ENCODE assay signal across 11 cellular contexts in genomic region chr2:28358668-28359201, GRCh38. TPM values are rescaled to one million over a fixed set of nuclear protein-coding genes. Genes with fewer than 3 reads are reported as not detected.
A peak's percentile ranks its signal among the peaks of the same experiment; 100 is the strongest.
DNase-seq lines count a peak whose midpoint lies in the region; ATAC-seq and TF ChIP-seq lines count a peak whose summit lies in the region.
"Had no signal": no experiment of that assay in that cellular context is flagged by ENCODE, and none has a peak within 500 bp of the region (broad histone marks: within the 10 kb centered on the region; RNA-seq: fewer than 3 reads in every experiment).

No MANE protein-coding gene starts in this region.

- H4K20me1 ChIP-seq in mammary epithelial cell (ENCODE audit: insufficient read depth, low read length), result no peaks in the 10 kb centered on the region
- no peaks in the 10 kb centered on the region for H4K20me1 ChIP-seq in PC-3 (ENCODE audit: low read length)

- in situ Hi-C loops in mammary epithelial cell (cut with MboI; ENCODE audit: low sequenced_read_pairs in 2 of 2), result no loop called here

- H3K9me2 ChIP-seq in PC-3 (replicated peaks; ENCODE audit: low read length), result no peaks in the 10 kb centered on the region

- 89% methylated on average over 4 of the region's 7 CpGs for WGBS in mammary epithelial cell (ENCODE audit: low coverage, missing lambda C conversion rate)

- H2AFZ ChIP-seq in mammary epithelial cell (ENCODE audit: low read depth, low read length) (no peak overlapping the region), PC-3 (ENCODE audit: low read length) (no peak overlapping the region)

- ATAC-seq in PC-3 (no peak), upper lobe of right lung (no peak), GM21367 (IDR thresholded peaks at IDR 0.05; ENCODE audit: unreplicated experiment) (no peak)
- no peak for ATAC-seq in effector memory CD8-positive, alpha-beta T cell (replicated peaks)

- H3K4me3 Mint-ChIP-seq in MCF 10A (ENCODE audit: unreplicated experiment), result no peak overlapping the region
- H3K4me3 Mint-ChIP-seq in effector memory CD8-positive, alpha-beta T cell, result peak overlapping the region; percentile 71 to 74

- peak overlapping the region; percentile 47 for H3K27ac Mint-ChIP-seq in MCF 10A (ENCODE audit: low read depth, unreplicated experiment)
- peak overlapping the region; percentile 94 to 97 for H3K27ac Mint-ChIP-seq in effector memory CD8-positive, alpha-beta T cell

- H3K4me2 ChIP-seq in mammary epithelial cell (ENCODE audit: insufficient read depth, low read depth, low read length) (no peak overlapping the region), PC-3 (ENCODE audit: low read length) (peak overlapping the region; percentile 12)

- H3K9ac ChIP-seq in mammary epithelial cell (ENCODE audit: insufficient read depth, low read length) (no peak overlapping the region), PC-3 (ENCODE audit: low read length) (peak overlapping the region; percentile 56; the same call in 1 of the 2 replicates)

- no peaks in the 10 kb centered on the region for H3K27me3 ChIP-seq in mammary epithelial cell (ENCODE audit: insufficient read depth, low read length)
- H3K27me3 ChIP-seq in PC-3 (ENCODE audit: low read length), result no peaks in the 10 kb centered on the region
- no peaks in the 10 kb centered on the region for H3K27me3 ChIP-seq in upper lobe of right lung
- H3K27me3 ChIP-seq in dorsolateral prefrontal cortex, result no peaks in the 10 kb centered on the region
- H3K27me3 ChIP-seq: BE2C had no signal

- H3K4me1 ChIP-seq in mammary epithelial cell (ENCODE audit: insufficient read depth, low read length), result peaks cover 19% of the 10 kb centered on the region
- H3K4me1 ChIP-seq in PC-3 (ENCODE audit: insufficient read depth, low read length), result peaks cover 37% of the 10 kb centered on the region
- H3K4me1 ChIP-seq in upper lobe of right lung, result peaks cover 36% of the 10 kb centered on the region

- CTCF ChIA-PET in MCF 10A (lab: Yijun Ruan, JAX), result no interaction called here
- CTCF ChIA-PET in mammary epithelial cell (lab: Charles Lee; ENCODE audit: low non-redundant PET), result no interaction called here
- CTCF ChIA-PET in PC-3 (lab: Charles Lee), result no interaction called here

- intact Hi-C loops in MCF 10A (cut with micrococcal nuclease), result no loop called here
- intact Hi-C loops in mammary epithelial cell (cut with micrococcal nuclease), result no loop called here
- intact Hi-C loops in PC-3 (cut with micrococcal nuclease), result no loop called here
- intact Hi-C loops in upper lobe of right lung (cut with DNase I), result no loop called here
- intact Hi-C loops in dorsolateral prefrontal cortex (cut with DNase I), result no loop called here

- H3K9me3 ChIP-seq in mammary epithelial cell (replicated peaks; ENCODE audit: insufficient read depth, low read length) (no peaks in the 10 kb centered on the region), PC-3 (ENCODE audit: low read length) (no peaks in the 10 kb centered on the region), upper lobe of right lung (no peaks in the 10 kb centered on the region)
- H3K9me3 ChIP-seq: BE2C had no signal

- H3K27ac ChIP-seq in mammary epithelial cell (ENCODE audit: insufficient read depth, low read depth, low read length), result no peak overlapping the region
- H3K27ac ChIP-seq in PC-3 (ENCODE audit: low read length), result peak overlapping the region; percentile 58
- H3K27ac ChIP-seq in upper lobe of right lung, result peak overlapping the region; percentile 63
- H3K27ac ChIP-seq in dorsolateral prefrontal cortex, result peak overlapping the region in 2 of 59 donors; percentile 46 to 51
- H3K27ac ChIP-seq: coronary artery had no signal

- H3K79me2 ChIP-seq in mammary epithelial cell (ENCODE audit: insufficient read depth, low read length), result no peaks in the 10 kb centered on the region
- no peaks in the 10 kb centered on the region for H3K79me2 ChIP-seq in PC-3 (ENCODE audit: low read length)

- H3K27me3 Mint-ChIP-seq in MCF 10A (ENCODE audit: insufficient read depth, unreplicated experiment), result no peaks in the 10 kb centered on the region
- no peaks in the 10 kb centered on the region for H3K27me3 Mint-ChIP-seq in effector memory CD8-positive, alpha-beta T cell

- no peak for TF ChIP-seq CTCF in MCF 10A (IDR thresholded peaks at IDR 0.05; ENCODE audit: unreplicated experiment)
- TF ChIP-seq CTCF in mammary epithelial cell (conservative IDR thresholded peaks at IDR 0.05 in 1 of 2, IDR thresholded peaks at IDR 0.05 in 1 of 2; ENCODE audit: extremely low read depth in 1 of 2, insufficient read depth in 1 of 2, low read depth in 1 of 2, low read length in 2 of 2), result no peak
- no peak for TF ChIP-seq CTCF in PC-3 (conservative IDR thresholded peaks at IDR 0.05; ENCODE audit: low read depth, low read length)
- TF ChIP-seq CTCF in upper lobe of right lung (IDR thresholded peaks at IDR 0.05), result no peak
- TF ChIP-seq CTCF in dorsolateral prefrontal cortex (IDR thresholded peaks at IDR 0.05 in 54 of 56, conservative IDR thresholded peaks at IDR 0.05 in 2 of 56; ENCODE audit: low read depth in 1 of 56, partially characterized antibody in 56 of 56), result no peak

- POLR2A ChIA-PET in MCF 10A (lab: Yijun Ruan, JAX) (interaction anchor here (3.5 kb wide), 1 partner anchor 19 kb away, joined by 17 read pairs; no protein-coding TSS in a partner anchor), PC-3 (lab: Charles Lee; ENCODE audit: unreplicated experiment) (interaction anchor here (0.6 kb wide), 1 partner anchor 162 kb away, joined by 3 read pairs; no protein-coding TSS in a partner anchor)

- BruUV-seq in MCF 10A (replicated peaks; lab: Mats Ljungman, UMichigan), result no TSS peak
- no TSS peak for BruUV-seq in mammary epithelial cell (replicated peaks; lab: Mats Ljungman, UMichigan)
- BruUV-seq in PC-3 (replicated peaks; lab: Mats Ljungman, UMichigan), result no TSS peak

- H3K4me3 ChIP-seq in mammary epithelial cell (replicated peaks in 1 of 3; ENCODE audit: insufficient read depth in 1 of 3, low read depth in 2 of 3, low read length in 3 of 3) (no peak overlapping the region), PC-3 (ENCODE audit: low read length) (no peak overlapping the region), upper lobe of right lung (no peak overlapping the region), dorsolateral prefrontal cortex (no peak overlapping the region)
- H3K4me3 ChIP-seq: coronary artery had no signal

- H3K4me1 Mint-ChIP-seq in MCF 10A (ENCODE audit: insufficient read depth, unreplicated experiment), result peaks cover 22% of the 10 kb centered on the region
- H3K4me1 Mint-ChIP-seq in effector memory CD8-positive, alpha-beta T cell (ENCODE audit: low read depth in 2 of 2), result peaks cover 43 to 54% of the 10 kb centered on the region in 2 donors

- no peaks in the 10 kb centered on the region for H3K9me3 Mint-ChIP-seq in MCF 10A (ENCODE audit: unreplicated experiment)
- H3K9me3 Mint-ChIP-seq in effector memory CD8-positive, alpha-beta T cell, result no peaks in the 10 kb centered on the region

- no peaks in the 10 kb centered on the region for H3F3A ChIP-seq in PC-3 (ENCODE audit: low read length, unreplicated experiment)

- no peak for DNase-seq in MCF 10A (ENCODE audit: unreplicated experiment)
- DNase-seq in mammary epithelial cell, result no peak
- no peak for DNase-seq in PC-3
- DNase-seq in effector memory CD8-positive, alpha-beta T cell, result peak in 1 of 3 experiments; percentile 10
- DNase-seq in upper lobe of right lung, result no peak
- DNase-seq in dorsolateral prefrontal cortex, result no peak
- DNase-seq in NCI-H187 (lab: John Stamatoyannopoulos, UW), result no peak
- DNase-seq: NCI-H1092 treated with DMSO at 0.1 percent for 48 hours had no signal

- dilution Hi-C loops in mammary epithelial cell (cut with HindIII; ENCODE audit: low sequenced_read_pairs), result no loop called here

- H3K36me3 Mint-ChIP-seq in MCF 10A (ENCODE audit: insufficient read depth, unreplicated experiment), result peaks cover 6% of the 10 kb centered on the region
- peaks cover 25% of the 10 kb centered on the region for H3K36me3 Mint-ChIP-seq in effector memory CD8-positive, alpha-beta T cell (ENCODE audit: insufficient read depth)

- H3K36me3 ChIP-seq in mammary epithelial cell (ENCODE audit: insufficient read depth, low read length) (no peaks in the 10 kb centered on the region), PC-3 (ENCODE audit: low read depth, low read length) (no peaks in the 10 kb centered on the region), upper lobe of right lung (no peaks in the 10 kb centered on the region)
- H3K36me3 ChIP-seq: BE2C had no signal

RNA-seq across cellular contexts. Expression of gene FOSL2, which starts 33.9 kb away (rescaled TPM):
- 122 and 141 TPM in 2 replicates for total RNA-seq in MCF 10A (2022)
- 10 to 100 TPM; 89.9 to 92.9 TPM for total RNA-seq in mammary epithelial cell
- 30.6 TPM for polyA plus RNA-seq in mammary epithelial cell
- polyA minus RNA-seq in mammary epithelial cell, result 126 TPM
- total RNA-seq in PC-3 (2014; rRNA removed), result 34.2 and 46.8 TPM in 2 replicates
- 123 TPM for total RNA-seq in upper lobe of right lung
- total RNA-seq in dorsolateral prefrontal cortex, result 100 to 1,000 TPM in 7 of 120 experiments, 10 to 100 TPM in 113; 22.5 to 173 (median 64.0) TPM
